Comparison of ENCODE assay signal across 13 cellular contexts in genomic region chr3:195196266-195196665, GRCh38.
DNase-seq lines count a peak whose midpoint lies in the region; ATAC-seq and TF ChIP-seq lines count a peak whose summit lies in the region.
"Had no signal": no experiment of that assay in that cellular context is flagged by ENCODE, and none has a peak within 500 bp of the region (broad histone marks: within the 10 kb centered on the region; RNA-seq: fewer than 3 reads in every experiment).

No MANE protein-coding gene starts in this region.

- H2BK15ac ChIP-seq in neuronal stem cell (ENCODE audit: low read length): peak overlapping the region; percentile 11

- H3K36me3 ChIP-seq in CD8-positive, alpha-beta T cell (ENCODE audit: insufficient read depth, low read length): no peaks in the 10 kb centered on the region
- H3K36me3 ChIP-seq in neuronal stem cell (replicated peaks in 1 of 2; ENCODE audit: control insufficient read depth in 2 of 2, insufficient read depth in 2 of 2, low read length in 2 of 2): no peaks in the 10 kb centered on the region

- no peak overlapping the region for H3K9ac ChIP-seq in neuronal stem cell (ENCODE audit: low read depth, low read length, poor library complexity)

- H3K27ac ChIP-seq in CD8-positive, alpha-beta T cell (ENCODE audit: low read depth, low read length): no peak overlapping the region
- peak overlapping the region; percentile 7 for H3K27ac ChIP-seq in neuronal stem cell (replicated peaks; ENCODE audit: low read length)
- H3K27ac ChIP-seq: psoas muscle had no signal

- H3K4ac ChIP-seq in neuronal stem cell (ENCODE audit: low read length): no peak overlapping the region

- peak overlapping the region; percentile 1 for H3K18ac ChIP-seq in neuronal stem cell (ENCODE audit: low read length)

- H3K4me2 ChIP-seq in neuronal stem cell (ENCODE audit: insufficient read depth, low read length, poor library complexity, severe bottlenecking): no peak overlapping the region

- H4K91ac ChIP-seq in neuronal stem cell (ENCODE audit: low read depth, low read length, poor library complexity): no peak overlapping the region

- H3K36me3 Mint-ChIP-seq in CD8-positive, alpha-beta T cell: peaks cover 3% of the 10 kb centered on the region
- H3K36me3 Mint-ChIP-seq in activated T-cell treated with anti-CD3 and anti-CD28 coated beads, Interleukin-2, amount 50 U/mL, for 72 hours (ENCODE audit: insufficient read depth in 2 of 2): no peaks in the 10 kb centered on the region

- intact Hi-C loops in CD8-positive, alpha-beta T cell (cut with DNase I, micrococcal nuclease): no loop called here

- no peaks in the 10 kb centered on the region for H3K27me3 Mint-ChIP-seq in CD8-positive, alpha-beta T cell (ENCODE audit: low read depth)
- H3K27me3 Mint-ChIP-seq in activated T-cell treated with anti-CD3 and anti-CD28 coated beads, Interleukin-2, amount 50 U/mL, for 72 hours (ENCODE audit: low read depth): no peaks in the 10 kb centered on the region
- H3K27me3 Mint-ChIP-seq: activated B cell treated with CpG ODN at 0.5 μM for 24 hours had no signal

- H3K23ac ChIP-seq in neuronal stem cell (ENCODE audit: low read depth, low read length, poor library complexity): no peak overlapping the region

- peaks cover 6% of the 10 kb centered on the region for H3K9me3 Mint-ChIP-seq in CD8-positive, alpha-beta T cell
- peaks cover 2 to 5% of the 10 kb centered on the region in 2 donors for H3K9me3 Mint-ChIP-seq in activated T-cell treated with anti-CD3 and anti-CD28 coated beads, Interleukin-2, amount 50 U/mL, for 72 hours

- H3K27ac Mint-ChIP-seq in CD8-positive, alpha-beta T cell: peak overlapping the region; percentile 53
- H3K27ac Mint-ChIP-seq in activated T-cell treated with anti-CD3 and anti-CD28 coated beads, Interleukin-2, amount 50 U/mL, for 72 hours: no peak overlapping the region
- H3K27ac Mint-ChIP-seq: activated B cell treated with CpG ODN at 0.5 μM for 24 hours had no signal

- H2BK12ac ChIP-seq in neuronal stem cell (ENCODE audit: low read length): no peak overlapping the region

- H4K8ac ChIP-seq in neuronal stem cell (ENCODE audit: low read depth, low read length): no peak overlapping the region

- no peak overlapping the region for H2AFZ ChIP-seq in neuronal stem cell (ENCODE audit: low read length)

- no peaks in the 10 kb centered on the region for H3K9me3 ChIP-seq in CD8-positive, alpha-beta T cell (ENCODE audit: low read length)
- H3K9me3 ChIP-seq in neuronal stem cell (replicated peaks in 1 of 2; ENCODE audit: control insufficient read depth in 2 of 2, insufficient read depth in 1 of 2, low read depth in 1 of 2, low read length in 2 of 2): peaks cover 0 to 24% of the 10 kb centered on the region in 2 donors

- no CpG with 5 or more reads among the region's 5 CpGs for WGBS in neuronal stem cell (ENCODE audit: extremely low coverage in 2 of 2, insufficient read length in 2 of 2, insufficient replicate concordance in 1 of 2), 2 donors

- H3K4me3 Mint-ChIP-seq in CD8-positive, alpha-beta T cell: no peak overlapping the region
- no peak overlapping the region for H3K4me3 Mint-ChIP-seq in activated T-cell treated with anti-CD3 and anti-CD28 coated beads, Interleukin-2, amount 50 U/mL, for 72 hours
- H3K4me3 Mint-ChIP-seq: activated B cell treated with CpG ODN at 0.5 μM for 24 hours had no signal

- H2BK120ac ChIP-seq in neuronal stem cell (ENCODE audit: low read depth, low read length): no peak overlapping the region

- no peaks in the 10 kb centered on the region for H3K79me1 ChIP-seq in neuronal stem cell (ENCODE audit: low read depth, low read length)

- no peak overlapping the region for H3K14ac ChIP-seq in neuronal stem cell (ENCODE audit: low read length)

- H2AK5ac ChIP-seq in neuronal stem cell (ENCODE audit: low read depth, low read length): peak overlapping the region; percentile 88

- peaks cover 15% of the 10 kb centered on the region for H3K4me1 Mint-ChIP-seq in CD8-positive, alpha-beta T cell (ENCODE audit: low read depth)
- peaks cover 14% of the 10 kb centered on the region for H3K4me1 Mint-ChIP-seq in activated T-cell treated with anti-CD3 and anti-CD28 coated beads, Interleukin-2, amount 50 U/mL, for 72 hours (ENCODE audit: low read depth)

- DNase-seq in CD8-positive, alpha-beta T cell: no peak
- DNase-seq in RPMI7951 (ENCODE audit: low read depth) (peak; percentile 64), neuronal stem cell (ENCODE audit: low spot score) (no peak), HuH-7 (ENCODE audit: low spot score) (no peak)
- DNase-seq in activated naive CD4-positive, alpha-beta T cell treated with Interleukin-2 at 50 U/mL for 16 hours: no peak
- no peak for DNase-seq in activated T-cell treated with anti-CD3 and anti-CD28 coated beads, Interleukin-2, amount 50 U/mL, for 72 hours
- DNase-seq: activated B cell treated with CpG ODN at 0.5 μM for 24 hours, amniotic stem cell, GDM1, Kasumi-1 had no signal

- no peaks in the 10 kb centered on the region for H3K27me3 ChIP-seq in CD8-positive, alpha-beta T cell (ENCODE audit: insufficient read depth, low read length)
- H3K27me3 ChIP-seq in neuronal stem cell (ENCODE audit: control insufficient read depth in 3 of 3, insufficient read depth in 3 of 3, low read depth in 1 of 3, low read length in 3 of 3): no peaks in the 10 kb centered on the region

- CTCF ChIA-PET in CD8-positive, alpha-beta T cell (lab: Charles Lee): no interaction called here

- TF ChIP-seq CTCF in CD8-positive, alpha-beta T cell (IDR thresholded peaks at IDR 0.05): no peak

- no peak overlapping the region for H2BK5ac ChIP-seq in neuronal stem cell (ENCODE audit: low read length)

- H3K4me3 ChIP-seq in CD8-positive, alpha-beta T cell (ENCODE audit: low read depth, low read length): no peak overlapping the region
- no peak overlapping the region for H3K4me3 ChIP-seq in neuronal stem cell (ENCODE audit: low read length in 2 of 2)
- H3K4me3 ChIP-seq: psoas muscle had no signal

- POLR2A ChIA-PET in CD8-positive, alpha-beta T cell (lab: Charles Lee): no interaction called here

- no peak for ATAC-seq in CD8-positive, alpha-beta T cell
- ATAC-seq in esophagus mucosa: peak; percentile 45
- ATAC-seq in HG03469 (IDR thresholded peaks at IDR 0.05; ENCODE audit: unreplicated experiment): no peak
- no peak for ATAC-seq in activated T-cell treated with anti-CD3 and anti-CD28 coated beads, Interleukin-2, amount 50 U/mL, for 72 hours (replicated peaks in 1 of 2)

- H3K4me1 ChIP-seq in CD8-positive, alpha-beta T cell (ENCODE audit: insufficient read depth, low read length): peaks cover 6% of the 10 kb centered on the region
- peaks cover 15 to 36% of the 10 kb centered on the region in 2 donors for H3K4me1 ChIP-seq in neuronal stem cell (ENCODE audit: control insufficient read depth in 2 of 2, insufficient read depth in 1 of 2, low read depth in 1 of 2, low read length in 2 of 2)
- H3K4me1 ChIP-seq: psoas muscle had no signal
